In the genomic region with DNA sequence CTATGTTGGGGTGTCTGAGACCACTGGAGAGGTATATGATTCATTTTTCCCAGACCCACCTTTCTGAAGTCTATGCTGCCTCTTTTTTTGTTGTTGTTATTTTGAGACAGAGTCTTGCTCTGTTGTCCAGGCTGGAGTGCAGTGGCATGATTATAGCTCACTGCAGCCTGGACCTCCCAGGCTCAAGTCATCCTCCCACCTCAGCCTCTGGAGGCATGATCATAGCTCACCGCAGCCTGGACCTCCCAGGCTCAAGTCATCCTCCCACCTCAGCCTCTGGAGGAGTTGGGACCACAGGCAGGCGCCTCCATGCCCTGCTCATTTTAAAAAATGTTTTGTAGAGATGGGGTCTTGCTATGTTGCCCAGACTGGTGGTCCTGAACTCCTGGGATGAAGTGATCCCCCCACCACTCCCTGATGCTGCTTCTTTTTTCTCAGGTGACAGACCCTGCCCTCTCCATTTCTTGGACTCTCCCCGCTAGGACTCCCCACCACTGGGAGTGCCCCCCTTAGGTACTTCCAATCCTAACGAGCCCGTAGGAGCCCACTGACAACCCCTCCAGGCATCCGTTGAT, we compare ENCODE assay signal across 2 cellular contexts.
TF ChIP-seq lines count a peak whose summit lies in the region.

No MANE protein-coding gene starts in this region.

TF ChIP-seq in SK-N-SH, 30 proteins besides CTCF, POLR2A, EP300 and RAD21 (continued from another document):
- no peak for TF ChIP-seq FOSL2 (IDR thresholded peaks at IDR 0.05; ENCODE audit: borderline replicate concordance, low read depth)
- TF ChIP-seq TAF1 (IDR thresholded peaks at IDR 0.05; ENCODE audit: borderline replicate concordance, low read depth, low read length), result no peak
- no peak for TF ChIP-seq POLR2AphosphoS5 (IDR thresholded peaks at IDR 0.05; ENCODE audit: low read depth, low read length)
- no peak for TF ChIP-seq MEF2A (IDR thresholded peaks at IDR 0.05; ENCODE audit: borderline replicate concordance, low read depth)
- no peak for TF ChIP-seq RCOR1 (IDR thresholded peaks at IDR 0.05; ENCODE audit: low read length)
- TF ChIP-seq JUND (IDR thresholded peaks at IDR 0.05), result no peak
- TF ChIP-seq YY1 (IDR thresholded peaks at IDR 0.05; ENCODE audit: low read depth), result no peak
- TF ChIP-seq RFX5 (IDR thresholded peaks at IDR 0.05; ENCODE audit: low read length), result no peak
- no peak for TF ChIP-seq GABPA (IDR thresholded peaks at IDR 0.05; ENCODE audit: low read depth)
- TF ChIP-seq, protein P1, sequence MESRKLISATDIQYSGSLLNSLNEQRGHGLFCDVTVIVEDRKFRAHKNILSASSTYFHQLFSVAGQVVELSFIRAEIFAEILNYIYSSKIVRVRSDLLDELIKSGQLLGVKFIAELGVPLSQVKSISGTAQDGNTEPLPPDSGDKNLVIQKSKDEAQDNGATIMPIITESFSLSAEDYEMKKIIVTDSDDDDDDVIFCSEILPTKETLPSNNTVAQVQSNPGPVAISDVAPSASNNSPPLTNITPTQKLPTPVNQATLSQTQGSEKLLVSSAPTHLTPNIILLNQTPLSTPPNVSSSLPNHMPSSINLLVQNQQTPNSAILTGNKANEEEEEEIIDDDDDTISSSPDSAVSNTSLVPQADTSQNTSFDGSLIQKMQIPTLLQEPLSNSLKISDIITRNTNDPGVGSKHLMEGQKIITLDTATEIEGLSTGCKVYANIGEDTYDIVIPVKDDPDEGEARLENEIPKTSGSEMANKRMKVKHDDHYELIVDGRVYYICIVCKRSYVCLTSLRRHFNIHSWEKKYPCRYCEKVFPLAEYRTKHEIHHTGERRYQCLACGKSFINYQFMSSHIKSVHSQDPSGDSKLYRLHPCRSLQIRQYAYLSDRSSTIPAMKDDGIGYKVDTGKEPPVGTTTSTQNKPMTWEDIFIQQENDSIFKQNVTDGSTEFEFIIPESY (IDR thresholded peaks at IDR 0.05; ENCODE audit: borderline replicate concordance, low read depth), result no peak

TF ChIP-seq in SK-N-SH treated with all-trans-retinoic acid at 6 μM for 48 hours, 23 proteins besides CTCF, POLR2A, EP300 and RAD21 (continued from another document):
- TF ChIP-seq, protein P2, sequence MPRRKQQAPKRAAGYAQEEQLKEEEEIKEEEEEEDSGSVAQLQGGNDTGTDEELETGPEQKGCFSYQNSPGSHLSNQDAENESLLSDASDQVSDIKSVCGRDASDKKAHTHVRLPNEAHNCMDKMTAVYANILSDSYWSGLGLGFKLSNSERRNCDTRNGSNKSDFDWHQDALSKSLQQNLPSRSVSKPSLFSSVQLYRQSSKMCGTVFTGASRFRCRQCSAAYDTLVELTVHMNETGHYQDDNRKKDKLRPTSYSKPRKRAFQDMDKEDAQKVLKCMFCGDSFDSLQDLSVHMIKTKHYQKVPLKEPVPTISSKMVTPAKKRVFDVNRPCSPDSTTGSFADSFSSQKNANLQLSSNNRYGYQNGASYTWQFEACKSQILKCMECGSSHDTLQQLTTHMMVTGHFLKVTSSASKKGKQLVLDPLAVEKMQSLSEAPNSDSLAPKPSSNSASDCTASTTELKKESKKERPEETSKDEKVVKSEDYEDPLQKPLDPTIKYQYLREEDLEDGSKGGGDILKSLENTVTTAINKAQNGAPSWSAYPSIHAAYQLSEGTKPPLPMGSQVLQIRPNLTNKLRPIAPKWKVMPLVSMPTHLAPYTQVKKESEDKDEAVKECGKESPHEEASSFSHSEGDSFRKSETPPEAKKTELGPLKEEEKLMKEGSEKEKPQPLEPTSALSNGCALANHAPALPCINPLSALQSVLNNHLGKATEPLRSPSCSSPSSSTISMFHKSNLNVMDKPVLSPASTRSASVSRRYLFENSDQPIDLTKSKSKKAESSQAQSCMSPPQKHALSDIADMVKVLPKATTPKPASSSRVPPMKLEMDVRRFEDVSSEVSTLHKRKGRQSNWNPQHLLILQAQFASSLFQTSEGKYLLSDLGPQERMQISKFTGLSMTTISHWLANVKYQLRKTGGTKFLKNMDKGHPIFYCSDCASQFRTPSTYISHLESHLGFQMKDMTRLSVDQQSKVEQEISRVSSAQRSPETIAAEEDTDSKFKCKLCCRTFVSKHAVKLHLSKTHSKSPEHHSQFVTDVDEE (CRISPR knock-in tag; IDR thresholded peaks at IDR 0.05), result no peak
- no peak for TF ChIP-seq ESRRG (CRISPR knock-in tag; IDR thresholded peaks at IDR 0.05)
- no peak for TF ChIP-seq GLIS3 (CRISPR knock-in tag; IDR thresholded peaks at IDR 0.05)
- TF ChIP-seq ARNTL (CRISPR knock-in tag; IDR thresholded peaks at IDR 0.05; ENCODE audit: borderline replicate concordance, low read depth), result no peak
- no peak for TF ChIP-seq ZFP30 (CRISPR knock-in tag; IDR thresholded peaks at IDR 0.05)
- no peak for TF ChIP-seq ZNF8 (CRISPR knock-in tag; IDR thresholded peaks at IDR 0.05)
- no peak for TF ChIP-seq OSR1 (CRISPR knock-in tag; IDR thresholded peaks at IDR 0.05)
- no peak for TF ChIP-seq TCF4 (CRISPR knock-in tag; IDR thresholded peaks at IDR 0.05; ENCODE audit: borderline replicate concordance)
- TF ChIP-seq, protein P3, sequence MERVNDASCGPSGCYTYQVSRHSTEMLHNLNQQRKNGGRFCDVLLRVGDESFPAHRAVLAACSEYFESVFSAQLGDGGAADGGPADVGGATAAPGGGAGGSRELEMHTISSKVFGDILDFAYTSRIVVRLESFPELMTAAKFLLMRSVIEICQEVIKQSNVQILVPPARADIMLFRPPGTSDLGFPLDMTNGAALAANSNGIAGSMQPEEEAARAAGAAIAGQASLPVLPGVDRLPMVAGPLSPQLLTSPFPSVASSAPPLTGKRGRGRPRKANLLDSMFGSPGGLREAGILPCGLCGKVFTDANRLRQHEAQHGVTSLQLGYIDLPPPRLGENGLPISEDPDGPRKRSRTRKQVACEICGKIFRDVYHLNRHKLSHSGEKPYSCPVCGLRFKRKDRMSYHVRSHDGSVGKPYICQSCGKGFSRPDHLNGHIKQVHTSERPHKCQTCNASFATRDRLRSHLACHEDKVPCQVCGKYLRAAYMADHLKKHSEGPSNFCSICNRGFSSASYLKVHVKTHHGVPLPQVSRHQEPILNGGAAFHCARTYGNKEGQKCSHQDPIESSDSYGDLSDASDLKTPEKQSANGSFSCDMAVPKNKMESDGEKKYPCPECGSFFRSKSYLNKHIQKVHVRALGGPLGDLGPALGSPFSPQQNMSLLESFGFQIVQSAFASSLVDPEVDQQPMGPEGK (CRISPR knock-in tag; IDR thresholded peaks at IDR 0.05; ENCODE audit: borderline replicate concordance), result no peak
- TF ChIP-seq TOX (CRISPR knock-in tag; IDR thresholded peaks at IDR 0.05; ENCODE audit: borderline replicate concordance), result no peak
- no peak for TF ChIP-seq ZNF565 (CRISPR knock-in tag; conservative IDR thresholded peaks at IDR 0.05; ENCODE audit: low read depth)
